Comparison of ENCODE assay signal across 12 cellular contexts in the genomic region with DNA sequence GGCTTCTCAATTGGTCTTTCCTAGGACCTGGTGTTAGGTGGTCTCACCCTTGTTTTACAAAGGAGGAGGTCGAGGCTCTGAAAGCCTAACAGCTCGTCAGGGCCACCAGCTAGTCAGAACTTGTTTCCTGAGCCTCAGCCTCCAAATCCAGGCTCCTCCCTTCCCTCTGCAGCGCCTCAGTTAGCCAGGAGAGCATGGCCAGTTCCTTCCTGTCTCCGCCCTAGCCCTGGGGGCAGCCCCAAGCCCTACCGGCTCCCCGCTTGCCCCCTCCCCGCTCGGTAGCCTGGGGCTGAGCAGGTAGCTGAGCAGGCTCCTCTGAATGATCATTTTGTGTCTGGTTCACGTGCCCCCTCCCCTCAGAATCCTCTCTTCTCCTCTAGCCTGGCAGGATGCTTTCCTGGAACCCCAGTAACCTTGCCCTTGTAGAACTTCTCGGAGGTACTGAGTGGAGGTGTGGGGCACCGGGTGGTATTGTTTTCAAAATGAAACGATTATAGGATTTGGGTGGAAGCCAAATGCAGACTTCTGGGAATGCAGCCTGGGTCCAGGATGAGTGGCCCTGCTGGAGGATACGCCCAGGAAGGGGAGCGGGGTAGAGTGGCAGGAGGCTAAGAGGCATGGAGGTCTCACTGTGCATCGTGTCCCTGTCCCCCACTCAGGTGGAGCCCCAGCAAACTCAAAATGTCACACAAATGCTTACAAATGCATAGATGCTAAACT.
DNase-seq lines count a peak whose midpoint lies in the region; ATAC-seq and TF ChIP-seq lines count a peak whose summit lies in the region.
"Had no signal": no experiment of that assay in that cellular context is flagged by ENCODE, and none has a peak within 500 bp of the region (broad histone marks: within the 10 kb centered on the region; RNA-seq: fewer than 3 reads in every experiment).

No MANE protein-coding gene starts in this region.

- 77% methylated on average over 15 of the region's 15 CpGs for WGBS in SK-N-SH (ENCODE audit: low lambda C conversion rate)

- H3K9me3 ChIP-seq in SK-N-SH = no peaks in the 10 kb centered on the region

- peaks cover 52% of the 10 kb centered on the region for H3K36me3 Mint-ChIP-seq in dendritic cell treated with granulocyte-macrophage colony-stimulating factor and Interleukin-4, amounts not matched to agents 40 ng/mL and 50 ng/mL, for 4 days (ENCODE audit: low read depth)
- peaks cover 13% of the 10 kb centered on the region for H3K36me3 Mint-ChIP-seq in mesothelial cell of epicardium
- peaks cover 22% of the 10 kb centered on the region for H3K36me3 Mint-ChIP-seq in type B pancreatic cell

- DNase-seq in SK-N-SH (peak; percentile 52), mesothelial cell of epicardium (ENCODE audit: low spot score in 2 of 2, unreplicated experiment in 2 of 2) (no peak), type B pancreatic cell (ENCODE audit: extremely low spot score, unreplicated experiment) (no peak), NCI-H1092 (lab: John Stamatoyannopoulos, UW) (no peak), erythroblast (lab: John Stamatoyannopoulos, UW) (no peak), NAMALWA (ENCODE audit: low spot score) (no peak)
- DNase-seq: activated B cell treated with CpG ODN at 0.5 μM for 24 hours, midbrain, NCI-H2029 treated with DMSO at 0.1 percent for 48 hours, small intestine had no signal

- no peak for TF ChIP-seq EP300 in SK-N-SH (IDR thresholded peaks at IDR 0.05; ENCODE audit: borderline replicate concordance in 1 of 2, low read depth in 1 of 2, low read length in 1 of 2)

- TF ChIP-seq POLR2A in erythroblast (IDR thresholded peaks at IDR 0.05; ENCODE audit: low read length) = no peak

- H3K4me2 ChIP-seq in SK-N-SH = peak overlapping the region; percentile 16; the same call in 1 of the 2 replicates

- intact Hi-C loops in dendritic cell treated with granulocyte-macrophage colony-stimulating factor and Interleukin-4, amounts not matched to agents 40 ng/mL and 50 ng/mL, for 4 days (cut with micrococcal nuclease) = loop anchor here (2.0 kb wide), 1 partner anchor 57 kb away; no protein-coding TSS in a partner anchor

- peak overlapping the region; percentile 72 to 99 for H3K27ac ChIP-seq in SK-N-SH (ENCODE audit: low read depth in 2 of 2, low read length in 1 of 2)

- H2AFZ ChIP-seq in SK-N-SH (ENCODE audit: low read depth) = no peak overlapping the region

- H3F3A ChIP-seq in SK-N-SH (replicated peaks; ENCODE audit: insufficient read depth) = peaks cover 19% of the 10 kb centered on the region

- no peak overlapping the region for H3K4me3 Mint-ChIP-seq in dendritic cell treated with granulocyte-macrophage colony-stimulating factor and Interleukin-4, amounts not matched to agents 40 ng/mL and 50 ng/mL, for 4 days
- H3K4me3 Mint-ChIP-seq in mesothelial cell of epicardium (no peak overlapping the region), type B pancreatic cell (peak overlapping the region; percentile 70)
- H3K4me3 Mint-ChIP-seq: activated B cell treated with CpG ODN at 0.5 μM for 24 hours had no signal

- H3K4me1 Mint-ChIP-seq in dendritic cell treated with granulocyte-macrophage colony-stimulating factor and Interleukin-4, amounts not matched to agents 40 ng/mL and 50 ng/mL, for 4 days (ENCODE audit: low read depth) = peaks cover 83% of the 10 kb centered on the region
- H3K4me1 Mint-ChIP-seq in mesothelial cell of epicardium (peaks cover 62% of the 10 kb centered on the region), type B pancreatic cell (ENCODE audit: unreplicated experiment) (peaks cover 75% of the 10 kb centered on the region)

- peaks cover 0 to 6% of the 10 kb centered on the region in 2 experiments for H3K36me3 ChIP-seq in SK-N-SH (replicated peaks in 1 of 2; ENCODE audit: control insufficient read depth in 1 of 2, insufficient read depth in 2 of 2, low read length in 1 of 2)

- no peaks in the 10 kb centered on the region for H3K27me3 Mint-ChIP-seq in dendritic cell treated with granulocyte-macrophage colony-stimulating factor and Interleukin-4, amounts not matched to agents 40 ng/mL and 50 ng/mL, for 4 days
- H3K27me3 Mint-ChIP-seq in mesothelial cell of epicardium (ENCODE audit: low read depth) (no peaks in the 10 kb centered on the region), type B pancreatic cell (peaks cover 4% of the 10 kb centered on the region)
- H3K27me3 Mint-ChIP-seq: activated B cell treated with CpG ODN at 0.5 μM for 24 hours had no signal

- H3K27me3 ChIP-seq in SK-N-SH (ENCODE audit: insufficient read depth) = no peaks in the 10 kb centered on the region

- ATAC-seq in SK-N-SH treated with all-trans-retinoic acid at 6 μM for 48 hours = no peak

- H3K9me2 ChIP-seq in SK-N-SH = no peaks in the 10 kb centered on the region

- H3K4me1 ChIP-seq in SK-N-SH (ENCODE audit: control insufficient read depth in 1 of 2, insufficient read depth in 2 of 2, low read depth in 1 of 2, low read length in 1 of 2) = peaks cover 48 to 90% of the 10 kb centered on the region in 2 experiments

- H3K9ac ChIP-seq in SK-N-SH = no peak overlapping the region

- no peak for TF ChIP-seq RAD21 in SK-N-SH (IDR thresholded peaks at IDR 0.05; ENCODE audit: low read length)

- H3K4me3 ChIP-seq in SK-N-SH (ENCODE audit: low read depth in 2 of 2, low read length in 1 of 2) = no peak overlapping the region

- CTCF ChIA-PET in SK-N-SH (lab: Yijun Ruan, JAX) = interaction anchor here (0.9 to 1.5 kb wide), 2 partner anchors 33 to 1190 kb away, joined by 3 to 4 read pairs; no protein-coding TSS in a partner anchor

- POLR2A ChIA-PET in SK-N-SH (lab: Yijun Ruan, JAX) = interaction anchor here (0.9 to 12.6 kb wide), 4 partner anchors 13 to 34 kb away, joined by 3 to 237 read pairs (median 6); no protein-coding TSS in a partner anchor

- TF ChIP-seq CTCF in SK-N-SH (IDR thresholded peaks at IDR 0.05) (no peak), mesothelial cell of epicardium (IDR thresholded peaks at IDR 0.05; ENCODE audit: unreplicated experiment) (no peak), type B pancreatic cell (conservative IDR thresholded peaks at IDR 0.05) (no peak)

- no peaks in the 10 kb centered on the region for H3K9me3 Mint-ChIP-seq in dendritic cell treated with granulocyte-macrophage colony-stimulating factor and Interleukin-4, amounts not matched to agents 40 ng/mL and 50 ng/mL, for 4 days
- H3K9me3 Mint-ChIP-seq in mesothelial cell of epicardium (no peaks in the 10 kb centered on the region), type B pancreatic cell (no peaks in the 10 kb centered on the region)
- H3K9me3 Mint-ChIP-seq: activated B cell treated with CpG ODN at 0.5 μM for 24 hours had no signal

- peaks cover 23% of the 10 kb centered on the region for H4K20me1 ChIP-seq in SK-N-SH (ENCODE audit: insufficient read depth)

- H3K27ac Mint-ChIP-seq in dendritic cell treated with granulocyte-macrophage colony-stimulating factor and Interleukin-4, amounts not matched to agents 40 ng/mL and 50 ng/mL, for 4 days = peak overlapping the region; percentile 87
- H3K27ac Mint-ChIP-seq in mesothelial cell of epicardium (peak overlapping the region; percentile 87), type B pancreatic cell (peak overlapping the region; percentile 70)
- H3K27ac Mint-ChIP-seq: activated B cell treated with CpG ODN at 0.5 μM for 24 hours had no signal

- H3K79me2 ChIP-seq in SK-N-SH (ENCODE audit: insufficient read depth) = peaks cover 45% of the 10 kb centered on the region

TF ChIP-seq in SK-N-SH, 30 proteins besides CTCF, POLR2A, EP300 and RAD21:
- TF ChIP-seq, protein P1, sequence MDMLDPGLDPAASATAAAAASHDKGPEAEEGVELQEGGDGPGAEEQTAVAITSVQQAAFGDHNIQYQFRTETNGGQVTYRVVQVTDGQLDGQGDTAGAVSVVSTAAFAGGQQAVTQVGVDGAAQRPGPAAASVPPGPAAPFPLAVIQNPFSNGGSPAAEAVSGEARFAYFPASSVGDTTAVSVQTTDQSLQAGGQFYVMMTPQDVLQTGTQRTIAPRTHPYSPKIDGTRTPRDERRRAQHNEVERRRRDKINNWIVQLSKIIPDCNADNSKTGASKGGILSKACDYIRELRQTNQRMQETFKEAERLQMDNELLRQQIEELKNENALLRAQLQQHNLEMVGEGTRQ (IDR thresholded peaks at IDR 0.05; ENCODE audit: borderline replicate concordance, low read depth, low read length) = no peak
- TF ChIP-seq NFIC (IDR thresholded peaks at IDR 0.05; ENCODE audit: borderline replicate concordance) = peak; percentile 40; the same call in 1 of the 2 replicates

TF ChIP-seq in SK-N-SH treated with all-trans-retinoic acid at 6 μM for 48 hours, 23 proteins besides CTCF, POLR2A, EP300 and RAD21:
- TF ChIP-seq ZNF565 (CRISPR knock-in tag; conservative IDR thresholded peaks at IDR 0.05; ENCODE audit: low read depth) = no peak
- no peak for TF ChIP-seq PPARA (CRISPR knock-in tag; IDR thresholded peaks at IDR 0.05; ENCODE audit: borderline replicate concordance)
- no peak for TF ChIP-seq ZNF70 (CRISPR knock-in tag; IDR thresholded peaks at IDR 0.05)
- TF ChIP-seq CSDC2 (CRISPR knock-in tag; IDR thresholded peaks at IDR 0.05) = no peak
- no peak for TF ChIP-seq ESRRG (CRISPR knock-in tag; IDR thresholded peaks at IDR 0.05)
- TF ChIP-seq, protein P2, sequence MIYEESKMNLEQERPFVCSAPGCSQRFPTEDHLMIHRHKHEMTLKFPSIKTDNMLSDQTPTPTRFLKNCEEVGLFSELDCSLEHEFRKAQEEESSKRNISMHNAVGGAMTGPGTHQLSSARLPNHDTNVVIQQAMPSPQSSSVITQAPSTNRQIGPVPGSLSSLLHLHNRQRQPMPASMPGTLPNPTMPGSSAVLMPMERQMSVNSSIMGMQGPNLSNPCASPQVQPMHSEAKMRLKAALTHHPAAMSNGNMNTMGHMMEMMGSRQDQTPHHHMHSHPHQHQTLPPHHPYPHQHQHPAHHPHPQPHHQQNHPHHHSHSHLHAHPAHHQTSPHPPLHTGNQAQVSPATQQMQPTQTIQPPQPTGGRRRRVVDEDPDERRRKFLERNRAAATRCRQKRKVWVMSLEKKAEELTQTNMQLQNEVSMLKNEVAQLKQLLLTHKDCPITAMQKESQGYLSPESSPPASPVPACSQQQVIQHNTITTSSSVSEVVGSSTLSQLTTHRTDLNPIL (CRISPR knock-in tag; IDR thresholded peaks at IDR 0.05; ENCODE audit: low read depth) = no peak
- no peak for TF ChIP-seq ZFP3 (CRISPR knock-in tag; IDR thresholded peaks at IDR 0.05)
- no peak for TF ChIP-seq GLIS3 (CRISPR knock-in tag; IDR thresholded peaks at IDR 0.05)
- no peak for TF ChIP-seq SNAI2 (CRISPR knock-in tag; IDR thresholded peaks at IDR 0.05)
